In genomic region chr6:47964994-47965393, GRCh38 we compare ENCODE assay signal across 35 cellular contexts.
A peak's percentile ranks its signal among the peaks of the same experiment; 100 is the strongest.
DNase-seq lines count a peak whose midpoint lies in the region; ATAC-seq, FAIRE-seq and TF ChIP-seq lines count a peak whose summit lies in the region.
"Had no signal": no experiment of that assay in that cellular context is flagged by ENCODE, and none has a peak within 500 bp of the region (broad histone marks: within the 10 kb centered on the region; RNA-seq: fewer than 3 reads in every experiment).

No MANE protein-coding gene starts in this region.

- no peak for TF ChIP-seq RAD21 in HepG2 (CRISPR knock-in tag; IDR thresholded peaks at IDR 0.05)

- no peaks in the 10 kb centered on the region for H4K20me1 ChIP-seq in HepG2 (ENCODE audit: insufficient read depth, low read length)
- H4K20me1 ChIP-seq: BLaER1; BLaER1 treated with 17β-estradiol and CSF1 and Interleukin-3, amounts not matched to agents 10 nM and 100 nM had no signal

- TF ChIP-seq POLR2A in HepG2 (IDR thresholded peaks at IDR 0.05; ENCODE audit: insufficient read depth in 1 of 2, low read depth in 2 of 2, low read length in 2 of 2) (no peak), right lobe of liver (IDR thresholded peaks at IDR 0.05) (no peak)

- no peaks in the 10 kb centered on the region for H3K4me1 ChIP-seq in HepG2 (ENCODE audit: insufficient read depth, low read length)
- no peaks in the 10 kb centered on the region for H3K4me1 ChIP-seq in right lobe of liver
- H3K4me1 ChIP-seq: A549; BE2C; BLaER1; BLaER1 treated with 17β-estradiol and CSF1 and Interleukin-3, amounts not matched to agents 10 nM and 100 nM; Caco-2 had no signal

- POLR2A ChIA-PET in HepG2 (lab: Yijun Ruan, JAX) = no interaction called here

- H3K36me3 Mint-ChIP-seq in effector memory CD8-positive, alpha-beta T cell (ENCODE audit: insufficient read depth) = no peaks in the 10 kb centered on the region
- H3K36me3 Mint-ChIP-seq: CD14-positive monocyte; CD4-positive, alpha-beta memory T cell; CD4-positive, CD25-positive, alpha-beta regulatory T cell; CD8-positive, alpha-beta memory T cell; CD8-positive, alpha-beta T cell had no signal

- no peak for DNase-seq in HepG2 (ENCODE audit: low spot score)
- DNase-seq in right lobe of liver = no peak
- DNase-seq in SK-N-MC (ENCODE audit: low read depth, low spot score) = peak; percentile 18
- DNase-seq in renal cortical epithelial cell (ENCODE audit: low read depth) = peak; percentile 13
- DNase-seq in effector memory CD8-positive, alpha-beta T cell = no peak
- DNase-seq: 8988T; ACHN; AML-193; BE2C; C1 segment of cervical spinal cord; Caco-2; Calu3; CD4-positive, alpha-beta memory T cell; CD4-positive, alpha-beta T cell; CD4-positive, CD25-positive, alpha-beta regulatory T cell; CD8-positive, alpha-beta memory T cell; CD8-positive, alpha-beta T cell; COR-L47; DMS 273 treated with DMSO at 0.1 percent for 48 hours; DMS153; DMS53; DMS79; DMS79 treated with DMSO at 0.1 percent for 48 hours; DND-41; EL had no signal

- in situ Hi-C loops in HepG2 (cut with HindIII; ENCODE audit: extremely low pct_ligation_motif_present, low pct_unique_long_range_greater_than_20kb) = no loop called here

- H3K27ac ChIP-seq in HepG2 (ENCODE audit: extremely low read length, insufficient read depth, low read length) = no peak overlapping the region
- no peak overlapping the region for H3K27ac ChIP-seq in right lobe of liver
- peak overlapping the region; percentile 55; the same call in 1 of the 2 replicates for H3K27ac ChIP-seq in SK-N-MC
- H3K27ac ChIP-seq: 22Rv1; A549; BLaER1; BLaER1 treated with 17β-estradiol and CSF1 and Interleukin-3, amounts not matched to agents 10 nM and 100 nM; C4-2B had no signal

- H3K9ac ChIP-seq in HepG2 (ENCODE audit: insufficient read depth, low read depth, low read length) (no peak overlapping the region), SK-N-MC (ENCODE audit: insufficient read length) (no peak overlapping the region)
- H3K9ac ChIP-seq: BLaER1; BLaER1 treated with 17β-estradiol and CSF1 and Interleukin-3, amounts not matched to agents 10 nM and 100 nM had no signal

- no peaks in the 10 kb centered on the region for H3K79me2 ChIP-seq in HepG2 (ENCODE audit: insufficient read depth, low read length)

- no peaks in the 10 kb centered on the region for H3K9me3 ChIP-seq in HepG2 (ENCODE audit: low read length)
- H3K9me3 ChIP-seq in right lobe of liver = no peaks in the 10 kb centered on the region
- peaks cover 3% of the 10 kb centered on the region; the same call in 1 of the 2 replicates for H3K9me3 ChIP-seq in SK-N-MC (ENCODE audit: low read depth, low read length)
- H3K9me3 ChIP-seq: A549, BE2C, BLaER1, Caco-2 had no signal

- H3K27ac Mint-ChIP-seq in effector memory CD8-positive, alpha-beta T cell = no peak overlapping the region
- H3K27ac Mint-ChIP-seq: B cell; CD14-positive monocyte; CD4-positive, alpha-beta memory T cell; CD4-positive, alpha-beta T cell; CD4-positive, CD25-positive, alpha-beta regulatory T cell; CD8-positive, alpha-beta memory T cell; CD8-positive, alpha-beta T cell had no signal

- no peak overlapping the region for H3K4me2 ChIP-seq in HepG2 (ENCODE audit: low read depth, low read length)
- H3K4me2 ChIP-seq: A549; BLaER1; BLaER1 treated with 17β-estradiol and CSF1 and Interleukin-3, amounts not matched to agents 10 nM and 100 nM had no signal

- H3K36me3 ChIP-seq in HepG2 (replicated peaks in 1 of 2; ENCODE audit: control insufficient read depth in 1 of 2, insufficient read depth in 2 of 2, low read length in 2 of 2) (peaks cover 0 to 3% of the 10 kb centered on the region in 2 experiments; a peak in 2 of 5 replicates), right lobe of liver (no peaks in the 10 kb centered on the region), SK-N-MC (ENCODE audit: insufficient read depth, low read length) (no peaks in the 10 kb centered on the region)
- H3K36me3 ChIP-seq: BE2C; BLaER1; BLaER1 treated with 17β-estradiol and CSF1 and Interleukin-3, amounts not matched to agents 10 nM and 100 nM had no signal

- CTCF ChIA-PET in HepG2 (lab: Yijun Ruan, JAX; ENCODE audit: low intra/inter-chr PET ratio, low total read pairs) = no interaction called here

- TF ChIP-seq CTCF in HepG2 (CRISPR knock-in tag; IDR thresholded peaks at IDR 0.05) = no peak
- TF ChIP-seq CTCF in right lobe of liver (IDR thresholded peaks at IDR 0.05) = no peak

- no peak overlapping the region for H3K4me3 Mint-ChIP-seq in effector memory CD8-positive, alpha-beta T cell
- H3K4me3 Mint-ChIP-seq: B cell; CD14-positive monocyte; CD4-positive, alpha-beta memory T cell; CD4-positive, alpha-beta T cell; CD4-positive, CD25-positive, alpha-beta regulatory T cell; CD8-positive, alpha-beta memory T cell; CD8-positive, alpha-beta T cell had no signal

- H3K27me3 Mint-ChIP-seq in effector memory CD8-positive, alpha-beta T cell = no peaks in the 10 kb centered on the region
- H3K27me3 Mint-ChIP-seq: B cell; CD4-positive, alpha-beta T cell; CD4-positive, CD25-positive, alpha-beta regulatory T cell; CD8-positive, alpha-beta memory T cell had no signal

- H3K4me1 Mint-ChIP-seq in effector memory CD8-positive, alpha-beta T cell (ENCODE audit: low read depth in 2 of 2) = no peaks in the 10 kb centered on the region
- H3K4me1 Mint-ChIP-seq: B cell; CD14-positive monocyte; CD4-positive, alpha-beta memory T cell; CD4-positive, CD25-positive, alpha-beta regulatory T cell; CD8-positive, alpha-beta memory T cell had no signal

- no peak for ATAC-seq in HepG2
- ATAC-seq in right lobe of liver = no peak
- no peak for ATAC-seq in GM19455 (IDR thresholded peaks at IDR 0.05; ENCODE audit: unreplicated experiment)
- ATAC-seq in effector memory CD8-positive, alpha-beta T cell (replicated peaks) = no peak
- ATAC-seq: A549; CD8-positive, alpha-beta T cell had no signal

- peaks cover 3 to 7% of the 10 kb centered on the region in 2 donors for H3K9me3 Mint-ChIP-seq in effector memory CD8-positive, alpha-beta T cell
- H3K9me3 Mint-ChIP-seq: CD4-positive, alpha-beta T cell; CD8-positive, alpha-beta T cell had no signal

- 97% methylated on average over 3 of the region's 3 CpGs for WGBS in HepG2 (ENCODE audit: low lambda C conversion rate)
- 55% methylated on average over 3 of the region's 3 CpGs for WGBS in right lobe of liver (ENCODE audit: insufficient coverage, low coverage, low lambda C conversion rate, missing lambda C conversion rate)

- TF ChIP-seq EP300 in HepG2 (IDR thresholded peaks at IDR 0.05; ENCODE audit: low read depth in 2 of 2, low read length in 2 of 2) (no peak), HepG2 (CRISPR knock-in tag; IDR thresholded peaks at IDR 0.05; ENCODE audit: borderline replicate concordance) (no peak)

- H2AFZ ChIP-seq in HepG2 (ENCODE audit: low read length) = no peak overlapping the region

- H3K4me3 ChIP-seq in HepG2 (replicated peaks in 1 of 3; ENCODE audit: insufficient read depth in 1 of 3, low read depth in 2 of 3, low read length in 3 of 3) = no peak overlapping the region
- H3K4me3 ChIP-seq in right lobe of liver = no peak overlapping the region
- H3K4me3 ChIP-seq in SK-N-MC = peak overlapping the region; percentile 51
- H3K4me3 ChIP-seq: A549; BLaER1; BLaER1 treated with 17β-estradiol and CSF1 and Interleukin-3, amounts not matched to agents 10 nM and 100 nM had no signal

- BruUV-seq in HepG2 (replicated peaks; lab: Mats Ljungman, UMichigan) = no TSS peak

- FAIRE-seq in HepG2 (lab: Jason Lieb, UNC) = no peak
- FAIRE-seq: A204.1, A549, D721Med had no signal

- intact Hi-C loops in HepG2 (cut with micrococcal nuclease; ENCODE audit: unreplicated experiment) = no loop called here
- intact Hi-C loops in right lobe of liver (cut with DNase I) = no loop called here

- H3K27me3 ChIP-seq in HepG2 (ENCODE audit: control insufficient read depth in 1 of 2, insufficient read depth in 2 of 2, low read length in 2 of 2) (no peaks in the 10 kb centered on the region), right lobe of liver (no peaks in the 10 kb centered on the region)
- H3K27me3 ChIP-seq: BE2C; BLaER1; BLaER1 treated with 17β-estradiol and CSF1 and Interleukin-3, amounts not matched to agents 10 nM and 100 nM had no signal

TF ChIP-seq in HepG2, 621 proteins besides CTCF, POLR2A, EP300 and RAD21:
- TF ChIP-seq, protein P1, sequence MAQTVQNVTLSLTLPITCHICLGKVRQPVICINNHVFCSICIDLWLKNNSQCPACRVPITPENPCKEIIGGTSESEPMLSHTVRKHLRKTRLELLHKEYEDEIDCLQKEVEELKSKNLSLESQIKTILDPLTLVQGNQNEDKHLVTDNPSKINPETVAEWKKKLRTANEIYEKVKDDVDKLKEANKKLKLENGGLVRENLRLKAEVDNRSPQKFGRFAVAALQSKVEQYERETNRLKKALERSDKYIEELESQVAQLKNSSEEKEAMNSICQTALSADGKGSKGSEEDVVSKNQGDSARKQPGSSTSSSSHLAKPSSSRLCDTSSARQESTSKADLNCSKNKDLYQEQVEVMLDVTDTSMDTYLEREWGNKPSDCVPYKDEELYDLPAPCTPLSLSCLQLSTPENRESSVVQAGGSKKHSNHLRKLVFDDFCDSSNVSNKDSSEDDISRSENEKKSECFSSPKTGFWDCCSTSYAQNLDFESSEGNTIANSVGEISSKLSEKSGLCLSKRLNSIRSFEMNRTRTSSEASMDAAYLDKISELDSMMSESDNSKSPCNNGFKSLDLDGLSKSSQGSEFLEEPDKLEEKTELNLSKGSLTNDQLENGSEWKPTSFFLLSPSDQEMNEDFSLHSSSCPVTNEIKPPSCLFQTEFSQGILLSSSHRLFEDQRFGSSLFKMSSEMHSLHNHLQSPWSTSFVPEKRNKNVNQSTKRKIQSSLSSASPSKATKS (CRISPR knock-in tag; IDR thresholded peaks at IDR 0.05) = no peak
- TF ChIP-seq SP5 (CRISPR knock-in tag; IDR thresholded peaks at IDR 0.05; ENCODE audit: borderline replicate concordance, low read depth) = no peak
- TF ChIP-seq MAFF (IDR thresholded peaks at IDR 0.05; ENCODE audit: low read depth, low read length) = peak; percentile 39; the same call in 1 of the 2 replicates
- no peak for TF ChIP-seq CREB1 (IDR thresholded peaks at IDR 0.05)
- TF ChIP-seq CREB1 (CRISPR knock-in tag; IDR thresholded peaks at IDR 0.05) = no peak
- peak; percentile 57 to 60; a peak in 3 of 4 replicates for TF ChIP-seq MAFK (conservative IDR thresholded peaks at IDR 0.05 in 1 of 2, IDR thresholded peaks at IDR 0.05 in 1 of 2; ENCODE audit: low read length in 2 of 2)
- TF ChIP-seq ZIK1 (CRISPR knock-in tag; IDR thresholded peaks at IDR 0.05; ENCODE audit: borderline replicate concordance, low read depth) = no peak
TF ChIP-seq in HepG2: peak in this region for 2.

Comparison
In these comparisons a context has a peak if more than half of its experiments do, and no peak if none do; other contexts are left out.
1. DNase-seq: peak in SK-N-MC (single experiment) and renal cortical epithelial cell (single experiment); none in HepG2 (single experiment), right lobe of liver (0 of 3) and effector memory CD8-positive, alpha-beta T cell (0 of 3).